15 cellular contexts compared by ENCODE assay signal in genomic region chr3:124250053-124250452, GRCh38.
DNase-seq lines count a peak whose midpoint lies in the region; ATAC-seq and TF ChIP-seq lines count a peak whose summit lies in the region.
"Had no signal": no experiment of that assay in that cellular context is flagged by ENCODE, and none has a peak within 500 bp of the region (broad histone marks: within the 10 kb centered on the region; RNA-seq: fewer than 3 reads in every experiment).

No MANE protein-coding gene starts in this region.

- H3K4ac ChIP-seq in trophoblast cell (ENCODE audit: low read depth, low read length) = no peak overlapping the region

- H3K27ac ChIP-seq in esophagus muscularis mucosa (replicated peaks in 1 of 4) = peak overlapping the region; percentile 80 to 85 (median 84)
- H3K27ac ChIP-seq in trophoblast cell (ENCODE audit: low read depth, low read length) = no peak overlapping the region

- no peak overlapping the region for H4K8ac ChIP-seq in trophoblast cell (ENCODE audit: low read depth, low read length)

- H3K27me3 ChIP-seq in esophagus muscularis mucosa = no peaks in the 10 kb centered on the region
- H3K27me3 ChIP-seq in trophoblast cell (ENCODE audit: insufficient read depth, low read length) = no peaks in the 10 kb centered on the region
- H3K27me3 ChIP-seq: BE2C, MG63 had no signal

- H3K36me3 ChIP-seq in esophagus muscularis mucosa = no peaks in the 10 kb centered on the region
- no peaks in the 10 kb centered on the region for H3K36me3 ChIP-seq in trophoblast cell (ENCODE audit: control insufficient read depth in 1 of 2, insufficient read depth in 2 of 2, low read length in 2 of 2)
- H3K36me3 ChIP-seq: BE2C, MG63 had no signal

- no peaks in the 10 kb centered on the region for H3K79me2 ChIP-seq in trophoblast cell (ENCODE audit: control insufficient read depth, insufficient read depth, low read length, poor library complexity)

- no peak overlapping the region for H3K14ac ChIP-seq in trophoblast cell (ENCODE audit: low read length)

- H3K27me3 Mint-ChIP-seq in stimulated activated memory B cell treated with anti-CD40 and anti-IgM and Interleukin-4, amounts not matched to agents 10 μg/mL and 1 μg/mL and 100 μg/mL, for 72 hours = peaks cover 38% of the 10 kb centered on the region

- no peak overlapping the region for H2AFZ ChIP-seq in trophoblast cell (ENCODE audit: insufficient read depth, low read length, poor library complexity)

- no peak overlapping the region for H3K4me3 Mint-ChIP-seq in stimulated activated memory B cell treated with anti-CD40 and anti-IgM and Interleukin-4, amounts not matched to agents 10 μg/mL and 1 μg/mL and 100 μg/mL, for 72 hours

- H2AK5ac ChIP-seq in trophoblast cell (ENCODE audit: low read length) = no peak overlapping the region

- DNase-seq in COLO668 (lab: John Stamatoyannopoulos, UW; ENCODE audit: unreplicated experiment) (peak; percentile 12), Kasumi-1 (lab: John Stamatoyannopoulos, UW) (peak; percentile 87 to 92), esophagus muscularis mucosa (ENCODE audit: extremely low spot score) (no peak), trophoblast cell (no peak), HuH-7 (ENCODE audit: low spot score) (no peak)
- DNase-seq: BE2C, MG63, mucosa of descending colon, NCI-H2227 treated with DMSO at 0.1 percent for 48 hours, OCI-M1, posterior cingulate gyrus had no signal

- TF ChIP-seq POLR2A in esophagus muscularis mucosa (IDR thresholded peaks at IDR 0.05; ENCODE audit: low read depth) = no peak

- no peak overlapping the region for H3K9ac ChIP-seq in trophoblast cell (ENCODE audit: low read length)

- no peaks in the 10 kb centered on the region for H3K9me3 Mint-ChIP-seq in stimulated activated memory B cell treated with anti-CD40 and anti-IgM and Interleukin-4, amounts not matched to agents 10 μg/mL and 1 μg/mL and 100 μg/mL, for 72 hours
- H3K9me3 Mint-ChIP-seq: activated T-helper 2 cell treated with anti-CD3 and anti-CD28 coated beads, Interferon-gamma antibody, Interleukin-2, Interleukin-4, amounts not matched to agents 10 μg/mL and 5 μg/mL and 100 μg/mL, durations not matched to agents 14 hours and 24 hours and 36 hours had no signal

- H3K4me2 ChIP-seq in trophoblast cell (ENCODE audit: low read length) = no peak overlapping the region

- H3K9me3 ChIP-seq in esophagus muscularis mucosa = no peaks in the 10 kb centered on the region
- no peaks in the 10 kb centered on the region for H3K9me3 ChIP-seq in trophoblast cell (ENCODE audit: insufficient read depth, low read depth, low read length)
- H3K9me3 ChIP-seq: BE2C, MG63, mucosa of descending colon had no signal

- H4K91ac ChIP-seq in trophoblast cell (ENCODE audit: low read depth, low read length) = no peak overlapping the region

- WGBS in esophagus muscularis mucosa = 60% methylated on average over 3 of the region's 3 CpGs
- no CpG with 5 or more reads among the region's 3 CpGs for WGBS in trophoblast cell (ENCODE audit: extremely low coverage, insufficient coverage, insufficient read length)

- H3K27ac Mint-ChIP-seq in stimulated activated memory B cell treated with anti-CD40 and anti-IgM and Interleukin-4, amounts not matched to agents 10 μg/mL and 1 μg/mL and 100 μg/mL, for 72 hours = no peak overlapping the region
- H3K27ac Mint-ChIP-seq: activated T-helper 2 cell treated with anti-CD3 and anti-CD28 coated beads, Interferon-gamma antibody, Interleukin-2, Interleukin-4, amounts not matched to agents 10 μg/mL and 5 μg/mL and 100 μg/mL, durations not matched to agents 14 hours and 24 hours and 36 hours had no signal

- no peaks in the 10 kb centered on the region for H3K4me1 Mint-ChIP-seq in stimulated activated memory B cell treated with anti-CD40 and anti-IgM and Interleukin-4, amounts not matched to agents 10 μg/mL and 1 μg/mL and 100 μg/mL, for 72 hours

- peaks cover 40 to 48% (median 45%) of the 10 kb centered on the region in 4 donors for H3K4me1 ChIP-seq in esophagus muscularis mucosa
- peaks cover 22% of the 10 kb centered on the region in 2 experiments for H3K4me1 ChIP-seq in trophoblast cell (ENCODE audit: control insufficient read depth in 1 of 2, insufficient read depth in 2 of 2, low read length in 2 of 2)

- H2BK12ac ChIP-seq in trophoblast cell (ENCODE audit: low read length) = no peak overlapping the region

- no peak overlapping the region for H4K12ac ChIP-seq in trophoblast cell (ENCODE audit: low read depth, low read length)

- H2BK120ac ChIP-seq in trophoblast cell (ENCODE audit: insufficient read depth, low read length, poor library complexity) = no peak overlapping the region

- no peak for TF ChIP-seq EP300 in esophagus muscularis mucosa (IDR thresholded peaks at IDR 0.05)

- H2BK5ac ChIP-seq in trophoblast cell (ENCODE audit: low read depth, low read length, poor library complexity) = no peak overlapping the region

- intact Hi-C loops in esophagus muscularis mucosa (cut with DNase I) = no loop called here

- no peak overlapping the region for H3K23ac ChIP-seq in trophoblast cell (ENCODE audit: low read length)

- ATAC-seq in GM21526 (IDR thresholded peaks at IDR 0.05; ENCODE audit: low FRiP score, unreplicated experiment) (no peak), HG03342 (IDR thresholded peaks at IDR 0.05; ENCODE audit: unreplicated experiment) (no peak)
- no peak for ATAC-seq in stimulated activated memory B cell treated with anti-CD40 and anti-IgM and Interleukin-4, amounts not matched to agents 10 μg/mL and 1 μg/mL and 100 μg/mL, for 72 hours
- ATAC-seq: mucosa of descending colon had no signal

- H3K79me1 ChIP-seq in trophoblast cell (ENCODE audit: low read length) = peaks cover 5% of the 10 kb centered on the region

- H3K36me3 Mint-ChIP-seq in stimulated activated memory B cell treated with anti-CD40 and anti-IgM and Interleukin-4, amounts not matched to agents 10 μg/mL and 1 μg/mL and 100 μg/mL, for 72 hours = no peaks in the 10 kb centered on the region

- peak overlapping the region; percentile 20 for H3K18ac ChIP-seq in trophoblast cell (ENCODE audit: low read length)

- no peak for TF ChIP-seq CTCF in esophagus muscularis mucosa (IDR thresholded peaks at IDR 0.05)

- H3K4me3 ChIP-seq in esophagus muscularis mucosa = no peak overlapping the region
- H3K4me3 ChIP-seq in trophoblast cell (ENCODE audit: low read depth, low read length) = no peak overlapping the region
- H3K4me3 ChIP-seq: MG63, mucosa of descending colon had no signal

Comparison
In these comparisons a context has a peak if more than half of its experiments do, and no peak if none do; other contexts are left out.
1. DNase-seq: peak in COLO668 (single experiment) and Kasumi-1 (2 of 2); none in esophagus muscularis mucosa (single experiment), trophoblast cell (0 of 2) and HuH-7 (single experiment).